Comparison of ENCODE assay signal across 1 cellular context in genomic region chr3:169171739-169172138, GRCh38.
TF ChIP-seq lines count a peak whose summit lies in the region.

No MANE protein-coding gene starts in this region.

TF ChIP-seq in endothelial cell of umbilical vein, 7 proteins besides CTCF, POLR2A, EP300 and RAD21:
- no peak for TF ChIP-seq EZH2 (IDR thresholded peaks at IDR 0.05; ENCODE audit: borderline replicate concordance, low read depth, low read length, severe bottlenecking)
- TF ChIP-seq FOS (IDR thresholded peaks at IDR 0.05; ENCODE audit: borderline replicate concordance, insufficient read depth, low read length), result peak; percentile 16
